In the genomic region with DNA sequence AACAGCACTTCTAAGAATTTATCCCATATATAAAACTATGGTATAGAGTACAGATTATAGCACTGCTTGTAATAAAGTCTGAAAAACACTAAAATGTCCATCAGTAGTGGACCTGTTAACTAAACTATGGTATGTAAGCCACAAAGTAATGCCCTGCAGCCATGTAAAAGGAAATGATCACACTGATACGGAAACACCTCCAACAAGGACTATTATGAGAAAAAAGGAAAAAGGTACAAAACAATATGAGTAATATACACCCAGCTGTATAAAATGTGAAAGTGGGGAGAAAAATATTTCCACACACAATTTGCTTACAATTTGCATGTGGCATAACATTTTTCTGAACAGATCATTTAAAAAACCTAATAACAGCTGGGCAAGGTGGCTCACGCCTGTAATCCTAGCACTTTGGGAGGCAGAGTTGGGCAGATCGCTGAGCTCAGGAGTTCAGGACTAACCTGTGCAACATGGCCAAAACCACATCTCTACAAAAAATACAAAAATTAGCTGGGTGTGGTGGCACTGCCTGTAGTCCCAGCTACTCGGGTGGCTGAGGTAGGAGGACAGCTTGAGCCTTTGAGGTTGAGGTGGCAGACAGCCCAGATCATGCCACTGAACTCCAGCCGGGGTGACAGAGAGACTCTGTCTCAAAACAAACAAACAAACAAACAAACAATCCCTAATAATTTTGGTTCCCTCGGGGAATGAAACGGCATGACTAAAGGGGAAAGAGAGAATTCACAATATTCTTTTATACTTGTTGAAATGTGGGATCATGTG, we compare ENCODE assay signal across 1 cellular context.
TF ChIP-seq lines count a peak whose summit lies in the region.

No MANE protein-coding gene starts in this region.

TF ChIP-seq in WTC11, 78 proteins besides CTCF, POLR2A, EP300 and RAD21 (continued from another document):
- TF ChIP-seq NFYB (CRISPR knock-in tag; conservative IDR thresholded peaks at IDR 0.05; ENCODE audit: low read depth) (no peak), KAT7 (CRISPR knock-in tag; IDR thresholded peaks at IDR 0.05; ENCODE audit: borderline replicate concordance) (no peak), ZNF219 (CRISPR knock-in tag; IDR thresholded peaks at IDR 0.05; ENCODE audit: borderline replicate concordance) (no peak)
- TF ChIP-seq, protein P1, sequence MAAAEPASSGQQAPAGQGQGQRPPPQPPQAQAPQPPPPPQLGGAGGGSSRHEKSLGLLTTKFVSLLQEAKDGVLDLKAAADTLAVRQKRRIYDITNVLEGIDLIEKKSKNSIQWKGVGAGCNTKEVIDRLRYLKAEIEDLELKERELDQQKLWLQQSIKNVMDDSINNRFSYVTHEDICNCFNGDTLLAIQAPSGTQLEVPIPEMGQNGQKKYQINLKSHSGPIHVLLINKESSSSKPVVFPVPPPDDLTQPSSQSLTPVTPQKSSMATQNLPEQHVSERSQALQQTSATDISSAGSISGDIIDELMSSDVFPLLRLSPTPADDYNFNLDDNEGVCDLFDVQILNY (CRISPR knock-in tag; IDR thresholded peaks at IDR 0.05) = no peak
